ENCODE assay signal across 9 cellular contexts in genomic region chr7:5554287-5554785, GRCh38. TPM values are rescaled to one million over a fixed set of nuclear protein-coding genes. Genes with fewer than 3 reads are reported as not detected.
DNase-seq lines count a peak whose midpoint lies in the region; ATAC-seq and TF ChIP-seq lines count a peak whose summit lies in the region.
"Had no signal": no experiment of that assay in that cellular context is flagged by ENCODE, and none has a peak within 500 bp of the region (broad histone marks: within the 10 kb centered on the region; RNA-seq: fewer than 3 reads in every experiment).

No MANE protein-coding gene starts in this region.

- H3K4me3 ChIP-seq in CD4-positive, alpha-beta memory T cell (ENCODE audit: low read length in 2 of 2) = no peak overlapping the region
- no peak overlapping the region for H3K4me3 ChIP-seq in PC-3 (ENCODE audit: low read length)
- H3K4me3 ChIP-seq in esophagus muscularis mucosa = peak overlapping the region; percentile 67 to 77 (median 68)
- H3K4me3 ChIP-seq in MG63 = no peak overlapping the region

- BruUV-seq in PC-3 (replicated peaks; lab: Mats Ljungman, UMichigan) = TSS peak; percentile 50

- CTCF ChIA-PET in CD4-positive, alpha-beta memory T cell (lab: Charles Lee; ENCODE audit: partially characterized antibody) = interaction anchor here (0.9 to 1.1 kb wide), 2 partner anchors 26 to 149 kb away, joined by 4 to 5 read pairs; no protein-coding TSS in a partner anchor
- CTCF ChIA-PET in PC-3 (lab: Charles Lee) = no interaction called here

- DNase-seq in CD4-positive, alpha-beta memory T cell = no peak
- DNase-seq in PC-3 = no peak
- DNase-seq in esophagus muscularis mucosa (ENCODE audit: extremely low spot score) = no peak
- DNase-seq in progenitor cell of endocrine pancreas (ENCODE audit: low spot score, unreplicated experiment) = no peak
- no peak for DNase-seq in retina
- no peak for DNase-seq in dermis blood vessel endothelial cell
- DNase-seq in MG63 = no peak
- DNase-seq: NCI-H524 treated with DMSO at 0.1 percent for 48 hours had no signal

- 77% methylated on average over 7 of the region's 9 CpGs for WGBS in esophagus muscularis mucosa

- TF ChIP-seq EP300 in esophagus muscularis mucosa (IDR thresholded peaks at IDR 0.05) = no peak

- TF ChIP-seq POLR2A in esophagus muscularis mucosa (IDR thresholded peaks at IDR 0.05; ENCODE audit: low read depth) = no peak

- no peaks in the 10 kb centered on the region for H3K36me3 Mint-ChIP-seq in CD4-positive, alpha-beta memory T cell
- H3K36me3 Mint-ChIP-seq in progenitor cell of endocrine pancreas (ENCODE audit: insufficient read depth) = no peaks in the 10 kb centered on the region

- no peaks in the 10 kb centered on the region for H4K20me1 ChIP-seq in PC-3 (ENCODE audit: low read length)

- H3K9me3 ChIP-seq in CD4-positive, alpha-beta memory T cell (ENCODE audit: control insufficient read depth in 1 of 2, low read length in 2 of 2) = no peaks in the 10 kb centered on the region
- H3K9me3 ChIP-seq in PC-3 (ENCODE audit: low read length) (no peaks in the 10 kb centered on the region), esophagus muscularis mucosa (no peaks in the 10 kb centered on the region), MG63 (no peaks in the 10 kb centered on the region)

- H3K27me3 ChIP-seq in CD4-positive, alpha-beta memory T cell (ENCODE audit: insufficient read depth, low read length) = no peaks in the 10 kb centered on the region
- H3K27me3 ChIP-seq in PC-3 (ENCODE audit: low read length) (no peaks in the 10 kb centered on the region), esophagus muscularis mucosa (no peaks in the 10 kb centered on the region), MG63 (no peaks in the 10 kb centered on the region)

- peak overlapping the region; percentile 40 to 81 (median 69) for H3K4me3 Mint-ChIP-seq in CD4-positive, alpha-beta memory T cell
- peak overlapping the region; percentile 53 for H3K4me3 Mint-ChIP-seq in progenitor cell of endocrine pancreas (ENCODE audit: low read depth)

- no peaks in the 10 kb centered on the region for H3F3A ChIP-seq in PC-3 (ENCODE audit: low read length, unreplicated experiment)

- H2AFZ ChIP-seq in PC-3 (ENCODE audit: low read length) = no peak overlapping the region

- POLR2A ChIA-PET in CD4-positive, alpha-beta memory T cell (lab: Charles Lee; ENCODE audit: partially characterized antibody) = interaction anchor here (1.1 to 1.4 kb wide), 2 partner anchors 12 to 59 kb away, joined by 5 to 6 read pairs; no protein-coding TSS in a partner anchor
- POLR2A ChIA-PET in PC-3 (lab: Charles Lee; ENCODE audit: unreplicated experiment) = no interaction called here

- TF ChIP-seq CTCF in PC-3 (conservative IDR thresholded peaks at IDR 0.05; ENCODE audit: low read depth, low read length) = no peak
- no peak for TF ChIP-seq CTCF in esophagus muscularis mucosa (IDR thresholded peaks at IDR 0.05)
- no peak for TF ChIP-seq CTCF in progenitor cell of endocrine pancreas (IDR thresholded peaks at IDR 0.05; ENCODE audit: unreplicated experiment)

- H3K79me2 ChIP-seq in PC-3 (ENCODE audit: low read length) = no peaks in the 10 kb centered on the region

- H3K4me2 ChIP-seq in PC-3 (ENCODE audit: low read length) = no peak overlapping the region

- H3K27ac Mint-ChIP-seq in CD4-positive, alpha-beta memory T cell = peak overlapping the region; percentile 10 to 93 (median 79)
- H3K27ac Mint-ChIP-seq in progenitor cell of endocrine pancreas = peak overlapping the region; percentile 35

- no peaks in the 10 kb centered on the region for H3K27me3 Mint-ChIP-seq in CD4-positive, alpha-beta memory T cell
- H3K27me3 Mint-ChIP-seq in progenitor cell of endocrine pancreas = peaks cover 3% of the 10 kb centered on the region

- H3K27ac ChIP-seq in CD4-positive, alpha-beta memory T cell (ENCODE audit: low read depth, low read length) = no peak overlapping the region
- H3K27ac ChIP-seq in PC-3 (ENCODE audit: low read length) (no peak overlapping the region), esophagus muscularis mucosa (replicated peaks in 1 of 4) (peak overlapping the region; percentile 95 to 99 (median 98))

- intact Hi-C loops in CD4-positive, alpha-beta memory T cell (cut with micrococcal nuclease) = no loop called here
- intact Hi-C loops in PC-3 (cut with micrococcal nuclease) = no loop called here
- intact Hi-C loops in esophagus muscularis mucosa (cut with DNase I) = no loop called here

- H3K36me3 ChIP-seq in CD4-positive, alpha-beta memory T cell (ENCODE audit: insufficient read depth, low read length) = no peaks in the 10 kb centered on the region
- H3K36me3 ChIP-seq in PC-3 (ENCODE audit: low read depth, low read length) (no peaks in the 10 kb centered on the region), esophagus muscularis mucosa (no peaks in the 10 kb centered on the region), MG63 (no peaks in the 10 kb centered on the region)

- ATAC-seq in PC-3 (no peak), HG03521 (IDR thresholded peaks at IDR 0.05; ENCODE audit: unreplicated experiment) (no peak)

- no peaks in the 10 kb centered on the region for H3K9me2 ChIP-seq in PC-3 (replicated peaks; ENCODE audit: low read length)

- H3K4me1 ChIP-seq in CD4-positive, alpha-beta memory T cell (ENCODE audit: insufficient read depth, low read length) = peaks cover 41% of the 10 kb centered on the region
- H3K4me1 ChIP-seq in PC-3 (ENCODE audit: insufficient read depth, low read length) = peaks cover 21% of the 10 kb centered on the region
- peaks cover 37 to 64% (median 60%) of the 10 kb centered on the region in 4 donors for H3K4me1 ChIP-seq in esophagus muscularis mucosa

- peaks cover 19 to 46% (median 33%) of the 10 kb centered on the region in 4 donors for H3K4me1 Mint-ChIP-seq in CD4-positive, alpha-beta memory T cell
- peaks cover 10% of the 10 kb centered on the region for H3K4me1 Mint-ChIP-seq in progenitor cell of endocrine pancreas (ENCODE audit: low read depth)

- no peak overlapping the region for H3K9ac ChIP-seq in PC-3 (ENCODE audit: low read length)

- H3K9me3 Mint-ChIP-seq in CD4-positive, alpha-beta memory T cell = peaks cover 0 to 2% (median 0%) of the 10 kb centered on the region in 8 donors
- H3K9me3 Mint-ChIP-seq in progenitor cell of endocrine pancreas (ENCODE audit: low read depth) = no peaks in the 10 kb centered on the region

RNA-seq across cellular contexts. Expression of gene ACTB, which starts 23.9 kb away (rescaled TPM):
- 1,000 to 10,000 TPM; 2,333 to 2,422 TPM for total RNA-seq in CD4-positive, alpha-beta memory T cell
- polyA plus RNA-seq in CD4-positive, alpha-beta memory T cell = over 10,000 TPM; 12,401 to 16,420 TPM
- total RNA-seq in PC-3 (2014; rRNA removed) = 1,825 and 2,289 TPM in 2 replicates
- total RNA-seq in esophagus muscularis mucosa = over 10,000 TPM in 2 of 4 donors, 1,000 to 10,000 TPM in 2; 7,343 to 12,848 (median 9,443) TPM
- 3,065 and 3,098 TPM in 2 replicates for total RNA-seq in progenitor cell of endocrine pancreas
- total RNA-seq in dermis blood vessel endothelial cell = 2,280 and 5,174 TPM in 2 replicates
- total RNA-seq in MG63 (2014; rRNA removed; shearing (Covaris generic); ENCODE audit: low replicate concordance) = 1,106 and 1,129 TPM in 2 replicates

RNA-seq across cellular contexts. Expression of gene FSCN1, which starts 38.3 kb away (rescaled TPM):
- total RNA-seq in CD4-positive, alpha-beta memory T cell = 1 to 10 TPM; 1.0 to 1.3 TPM
- under 1 TPM; 0.14 to 0.53 TPM for polyA plus RNA-seq in CD4-positive, alpha-beta memory T cell
- total RNA-seq in PC-3 (2014; rRNA removed) (318 and 403 TPM in 2 replicates), esophagus muscularis mucosa (10 to 100 TPM; 15.0 to 28.4 (median 21.2) TPM), progenitor cell of endocrine pancreas (212 and 216 TPM in 2 replicates), dermis blood vessel endothelial cell (426 and 735 TPM in 2 replicates)
- total RNA-seq in MG63 (2014; rRNA removed; shearing (Covaris generic); ENCODE audit: low replicate concordance) = 88.9 and 159 TPM in 2 replicates

RNA-seq across cellular contexts. Expression of gene FBXL18, which starts 40.7 kb away (rescaled TPM):
- total RNA-seq in CD4-positive, alpha-beta memory T cell = 10 to 100 TPM; 10.8 to 10.9 TPM
- polyA plus RNA-seq in CD4-positive, alpha-beta memory T cell = 1 to 10 TPM in 1 of 2 donors, under 1 TPM in 1; 0.34 to 2.1 TPM
- total RNA-seq in PC-3 (2014; rRNA removed) (10.2 and 16.2 TPM in 2 replicates), esophagus muscularis mucosa (10 to 100 TPM in 2 of 4 donors, 1 to 10 TPM in 2; 4.6 to 12.7 (median 8.4) TPM), progenitor cell of endocrine pancreas (11.7 and 12.6 TPM in 2 replicates), dermis blood vessel endothelial cell (4.9 and 9.9 TPM in 2 replicates)
- 0.79 and 2.7 TPM in 2 replicates for total RNA-seq in MG63 (2014; rRNA removed; shearing (Covaris generic); ENCODE audit: low replicate concordance)

Comparison
In these comparisons a context has a peak if more than half of its experiments do, and no peak if none do; other contexts are left out.
1. H3K27ac ChIP-seq: peak in esophagus muscularis mucosa (4 of 4); none in CD4-positive, alpha-beta memory T cell (single experiment) and PC-3 (single experiment).
2. H3K4me3 ChIP-seq: peak in esophagus muscularis mucosa (4 of 4); none in CD4-positive, alpha-beta memory T cell (0 of 2), PC-3 (single experiment) and MG63 (single experiment).
3. RNA of gene FSCN1, which starts 38.3 kb away (total RNA-seq): 426 to 735 TPM in dermis blood vessel endothelial cell, 318 to 403 TPM in PC-3, 212 to 216 TPM in progenitor cell of endocrine pancreas, 88.9 to 159 TPM in MG63 and 15.0 to 28.4 TPM in esophagus muscularis mucosa; 1.0 to 1.3 TPM in CD4-positive, alpha-beta memory T cell; every median in the first group is over 4 times any median in the second.